In the genomic region with DNA sequence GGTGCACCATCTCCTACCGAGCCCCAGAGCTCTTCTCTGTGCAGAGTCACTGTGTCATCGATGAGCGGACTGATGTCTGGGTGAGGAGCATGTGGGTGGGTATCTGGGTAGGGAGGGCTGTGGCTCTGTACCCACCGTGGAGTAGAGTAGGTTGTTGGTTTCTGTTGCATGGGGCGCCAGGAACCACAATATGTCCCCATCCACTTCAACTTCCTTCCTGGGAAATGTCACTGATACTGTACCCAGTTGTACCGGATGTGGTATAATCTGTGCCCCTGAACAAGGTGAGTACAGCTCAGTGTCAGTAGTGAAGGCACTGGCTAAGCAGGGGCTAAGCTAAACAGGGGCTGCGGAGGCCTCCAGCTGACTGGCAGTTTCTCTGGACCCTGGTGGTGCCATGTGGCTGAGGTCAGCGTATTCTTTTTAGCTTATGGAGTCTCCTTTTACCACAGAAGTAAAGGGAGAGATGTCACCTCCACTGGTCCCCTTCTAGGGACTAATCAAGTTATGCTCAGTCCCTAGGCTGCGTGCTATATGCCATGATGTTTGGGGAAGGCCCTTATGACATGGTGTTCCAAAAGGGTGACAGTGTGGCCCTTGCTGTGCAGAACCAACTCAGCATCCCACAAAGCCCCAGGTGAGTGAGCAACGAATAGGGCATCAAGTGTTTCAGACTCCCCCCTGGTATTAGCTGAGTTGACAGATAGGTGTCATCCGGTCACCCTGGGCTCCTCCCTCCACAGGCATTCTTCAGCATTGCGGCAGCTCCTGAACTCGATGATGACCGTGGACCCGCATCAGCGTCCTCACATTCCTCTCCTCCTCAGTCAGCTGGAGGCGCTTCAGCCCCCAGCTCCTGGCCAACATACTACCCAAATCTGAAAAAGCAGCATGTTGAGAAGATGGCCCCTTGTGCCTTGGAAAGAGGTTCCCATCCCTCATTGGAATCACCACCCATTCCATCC, we compare ENCODE assay signal across 8 cellular contexts. TPM values are rescaled to one million over a fixed set of nuclear protein-coding genes. Genes with fewer than 3 reads are reported as not detected.
DNase-seq lines count a peak whose midpoint lies in the region; ATAC-seq and TF ChIP-seq lines count a peak whose summit lies in the region.

No MANE protein-coding gene starts in this region.

- H3K4me3 Mint-ChIP-seq in naive thymus-derived CD8-positive, alpha-beta T cell = peak overlapping the region; percentile 74 to 100 (median 90)

- ATAC-seq in naive thymus-derived CD8-positive, alpha-beta T cell = peak; percentile 70 to 83
- ATAC-seq in upper lobe of left lung (ENCODE audit: low FRiP score in 2 of 2) = no peak

- POLR2A ChIA-PET in naive thymus-derived CD8-positive, alpha-beta T cell (lab: Charles Lee) = interaction anchor here (0.5 to 15.9 kb wide), 20 partner anchors 11 to 851 kb away, joined by 3 to 591 read pairs (median 4); a partner anchor contains a TSS

- peak overlapping the region; percentile 84 to 99 (median 98) for H3K27ac Mint-ChIP-seq in naive thymus-derived CD8-positive, alpha-beta T cell

- peaks cover 2 to 37% (median 11%) of the 10 kb centered on the region in 4 donors for H3K36me3 ChIP-seq in upper lobe of left lung

- in situ Hi-C loops in G401 (cut with HindIII; ENCODE audit: low sequenced_read_pairs) = no loop called here

- H3K36me3 Mint-ChIP-seq in naive thymus-derived CD8-positive, alpha-beta T cell = peaks cover 0 to 44% (median 33%) of the 10 kb centered on the region in 3 donors

- no peaks in the 10 kb centered on the region for H3K9me3 ChIP-seq in upper lobe of left lung

- no peak for TF ChIP-seq POLR2A in upper lobe of left lung (IDR thresholded peaks at IDR 0.05)
- TF ChIP-seq POLR2A in erythroblast (IDR thresholded peaks at IDR 0.05; ENCODE audit: low read length) = no peak

- H3K4me1 Mint-ChIP-seq in naive thymus-derived CD8-positive, alpha-beta T cell = peaks cover 28 to 93% (median 85%) of the 10 kb centered on the region in 4 donors

- H3K27me3 Mint-ChIP-seq in naive thymus-derived CD8-positive, alpha-beta T cell = no peaks in the 10 kb centered on the region

- peaks cover 61 to 86% (median 69%) of the 10 kb centered on the region in 4 donors for H3K4me1 ChIP-seq in upper lobe of left lung

- H3K27ac ChIP-seq in upper lobe of left lung = peak overlapping the region; percentile 77 to 96 (median 96)

- no peaks in the 10 kb centered on the region for H3K27me3 ChIP-seq in upper lobe of left lung

- TF ChIP-seq EP300 in upper lobe of left lung (IDR thresholded peaks at IDR 0.05) = no peak

- no peaks in the 10 kb centered on the region for H3K9me3 Mint-ChIP-seq in naive thymus-derived CD8-positive, alpha-beta T cell

- peak; percentile 65 for DNase-seq in activated gamma-delta T cell treated with Interleukin-2 at 50 U/mL for 16 hours
- DNase-seq in activated gamma-delta T cell (lab: John Stamatoyannopoulos, UW) = no peak
- DNase-seq in activated gamma-delta T cell treated with anti-CD3 and anti-CD28 coated beads, Interleukin-2, amount 50 U/mL, for 16 hours (ENCODE audit: low read depth) = peak; percentile 61
- DNase-seq in naive thymus-derived CD8-positive, alpha-beta T cell = peak in 9 of 10 donors; percentile 34 to 89 (median 76)
- peak in 1 of 2 donors; percentile 58 for DNase-seq in upper lobe of left lung
- no peak for DNase-seq in G401 (ENCODE audit: low spot score)
- DNase-seq in SKM-1 (lab: John Stamatoyannopoulos, UW; ENCODE audit: unreplicated experiment) = no peak
- DNase-seq in erythroblast (lab: John Stamatoyannopoulos, UW) = no peak

- H3K4me3 ChIP-seq in upper lobe of left lung = peak overlapping the region in 2 of 4 donors; percentile 9 to 18

- WGBS in upper lobe of left lung, 2 donors = 79 to 87% methylated on average over 16 to 17 of the region's 17 CpGs

- no peak for TF ChIP-seq CTCF in upper lobe of left lung (IDR thresholded peaks at IDR 0.05)

RNA-seq across cellular contexts. Expression of a gene that starts 2.7 kb away (rescaled TPM):
- 10 to 100 TPM; 22.4 to 22.6 TPM for total RNA-seq in naive thymus-derived CD8-positive, alpha-beta T cell
- polyA plus RNA-seq in naive thymus-derived CD8-positive, alpha-beta T cell = 10 to 100 TPM; 21.6 to 25.8 (median 23.7) TPM
- 10 to 100 TPM; 12.6 to 28.3 (median 15.7) TPM for total RNA-seq in upper lobe of left lung
- total RNA-seq in G401 (2014; rRNA removed; shearing (Covaris generic)) = 26.4 and 38.1 TPM in 2 replicates

RNA-seq across cellular contexts. Expression of a gene that starts 2.7 kb away (rescaled TPM):
- 1 to 10 TPM; 1.8 to 2.7 TPM for total RNA-seq in naive thymus-derived CD8-positive, alpha-beta T cell
- polyA plus RNA-seq in naive thymus-derived CD8-positive, alpha-beta T cell = 1 to 10 TPM in 2 of 3 donors, under 1 TPM in 1; 0.62 to 1.8 (median 1.7) TPM
- 10 to 100 TPM in 3 of 6 donors, 1 to 10 TPM in 3; 4.1 to 19.5 (median 11.9) TPM for total RNA-seq in upper lobe of left lung
- total RNA-seq in G401 (2014; rRNA removed; shearing (Covaris generic)) = 6.4 and 6.5 TPM in 2 replicates

RNA-seq across cellular contexts. Expression of a gene that starts 5.1 kb away (rescaled TPM):
- not detected for total RNA-seq in naive thymus-derived CD8-positive, alpha-beta T cell
- not detected for polyA plus RNA-seq in naive thymus-derived CD8-positive, alpha-beta T cell
- 1 to 10 TPM in 5 of 6 donors, under 1 TPM in 1; 0.26 to 8.9 (median 3.1) TPM for total RNA-seq in upper lobe of left lung
- not detected in 2 replicates for total RNA-seq in G401 (2014; rRNA removed; shearing (Covaris generic))

RNA-seq across cellular contexts. Expression of a gene that starts 5.8 kb away (rescaled TPM):
- total RNA-seq in naive thymus-derived CD8-positive, alpha-beta T cell = 100 to 1,000 TPM; 143 to 144 TPM
- 100 to 1,000 TPM; 107 to 275 (median 122) TPM for polyA plus RNA-seq in naive thymus-derived CD8-positive, alpha-beta T cell
- total RNA-seq in upper lobe of left lung = 10 to 100 TPM; 17.8 to 52.1 (median 40.3) TPM
- total RNA-seq in G401 (2014; rRNA removed; shearing (Covaris generic)) = 0.68 and 5.0 TPM in 2 replicates

RNA-seq across cellular contexts. Expression of a gene that starts 18.4 kb away (rescaled TPM):
- total RNA-seq in naive thymus-derived CD8-positive, alpha-beta T cell = 100 to 1,000 TPM; 263 to 278 TPM
- 10 to 100 TPM; 23.8 to 46.2 (median 25.9) TPM for polyA plus RNA-seq in naive thymus-derived CD8-positive, alpha-beta T cell
- 100 to 1,000 TPM in 2 of 6 donors, 10 to 100 TPM in 4; 26.0 to 339 (median 67.2) TPM for total RNA-seq in upper lobe of left lung
- 14.2 and 17.5 TPM in 2 replicates for total RNA-seq in G401 (2014; rRNA removed; shearing (Covaris generic))

Comparison
In these comparisons a context has a peak if more than half of its experiments do, and no peak if none do; other contexts are left out.
1. DNase-seq: peak in activated gamma-delta T cell treated with Interleukin-2 at 50 U/mL for 16 hours (single experiment), activated gamma-delta T cell treated with anti-CD3 and anti-CD28 coated beads, Interleukin-2, amount 50 U/mL, for 16 hours (single experiment) and naive thymus-derived CD8-positive, alpha-beta T cell (9 of 10); none in activated gamma-delta T cell (single experiment), G401 (single experiment), SKM-1 (single experiment) and erythroblast (0 of 2).
2. ATAC-seq: peak in naive thymus-derived CD8-positive, alpha-beta T cell (2 of 2); none in upper lobe of left lung (0 of 2).